Comparison of ENCODE assay signal across 8 cellular contexts in the genomic region with DNA sequence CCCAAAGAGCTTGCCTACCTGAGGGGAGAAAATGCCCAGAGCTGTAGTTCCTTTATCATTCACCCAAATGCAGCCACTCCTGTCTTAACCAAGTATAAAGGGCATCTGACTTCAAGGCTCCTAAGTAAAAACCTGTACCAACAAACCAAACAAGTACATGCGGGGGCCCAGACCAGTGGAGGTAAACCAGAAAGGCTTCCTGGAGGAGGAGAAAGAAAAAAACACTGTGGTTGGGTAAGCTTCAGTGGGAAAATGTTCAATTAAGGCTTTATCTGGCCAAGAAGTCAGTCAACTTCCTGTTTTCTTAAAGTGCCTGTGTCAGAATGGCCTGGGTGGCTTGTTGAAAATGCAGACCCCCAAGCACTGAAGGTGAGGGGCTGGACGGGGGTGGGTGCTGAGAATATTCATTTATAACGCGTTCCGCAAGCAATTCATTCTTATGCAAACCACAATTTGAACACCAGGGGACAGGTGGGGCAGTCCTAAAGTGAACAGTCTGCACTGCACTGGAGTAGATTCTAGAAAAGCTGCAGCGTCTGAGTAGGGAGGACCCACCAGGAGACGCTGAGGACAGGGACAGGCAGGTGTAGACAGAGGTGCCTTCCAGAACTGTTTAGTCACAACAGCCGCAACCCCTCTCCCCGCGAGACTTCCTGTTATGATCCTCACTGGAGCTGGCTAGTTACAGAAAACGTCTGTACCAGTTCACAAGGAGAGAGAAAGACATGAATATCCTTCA.
DNase-seq lines count a peak whose midpoint lies in the region; ATAC-seq, FAIRE-seq and TF ChIP-seq lines count a peak whose summit lies in the region.

No MANE protein-coding gene starts in this region.

- intact Hi-C loops in natural killer cell (cut with micrococcal nuclease), result no loop called here

- no peak overlapping the region for H3K27ac Mint-ChIP-seq in natural killer cell

- no peak for TF ChIP-seq POLR2A in H54 (IDR thresholded peaks at IDR 0.05; ENCODE audit: low read depth, low read length)

- TF ChIP-seq CTCF in AG10803 (conservative IDR thresholded peaks at IDR 0.05; ENCODE audit: low read length) (0 out of 2 replicates have a peak, but pooled peaks have one; percentile 7), fibroblast of villous mesenchyme (IDR thresholded peaks at IDR 0.05; ENCODE audit: insufficient read depth, low read depth, low read length) (no peak), natural killer cell (IDR thresholded peaks at IDR 0.05) (no peak)

- peaks cover 30 to 34% of the 10 kb centered on the region in 2 donors for H3K27me3 Mint-ChIP-seq in natural killer cell (ENCODE audit: low read depth in 2 of 2)

- ATAC-seq in HG03095 (IDR thresholded peaks at IDR 0.05; ENCODE audit: unreplicated experiment) (no peak), natural killer cell (no peak), GM19452 (IDR thresholded peaks at IDR 0.05; ENCODE audit: unreplicated experiment) (no peak)

- H3K4me3 ChIP-seq in AG10803 (ENCODE audit: low read length) (no peak overlapping the region), fibroblast of villous mesenchyme (ENCODE audit: low read depth, low read length) (no peak overlapping the region)

- H3K4me3 Mint-ChIP-seq in natural killer cell, result no peak overlapping the region

- DNase-seq in AG10803 (ENCODE audit: low read depth), result no peak
- DNase-seq in H54 (ENCODE audit: insufficient read length, low spot score), result peak; percentile 49
- DNase-seq in SK-MEL-5 (ENCODE audit: low read depth, low spot score), result peak; percentile 66
- peak; percentile 46 for DNase-seq in fibroblast of villous mesenchyme (ENCODE audit: low read depth)
- DNase-seq in natural killer cell, result no peak
- DNase-seq in activated CD4-positive, CD25-positive, alpha-beta regulatory T cell treated with anti-CD3 and anti-CD28 coated beads, Interleukin-2, amount 50 U/mL, for 72 hours, result no peak

- peaks cover 6 to 16% of the 10 kb centered on the region in 2 donors for H3K4me1 Mint-ChIP-seq in natural killer cell

- H3K36me3 Mint-ChIP-seq in natural killer cell, result no peaks in the 10 kb centered on the region

- in situ Hi-C loops in SK-MEL-5 (cut with HindIII; ENCODE audit: low pct_unique_long_range_greater_than_20kb, low sequenced_read_pairs), result no loop called here

- H3K9me3 Mint-ChIP-seq in natural killer cell, result no peaks in the 10 kb centered on the region

- FAIRE-seq in H54 (lab: Jason Lieb, UNC), result no peak

Comparison
In these comparisons a context has a peak if more than half of its experiments do, and no peak if none do; other contexts are left out.
1. DNase-seq: peak in H54 (single experiment), SK-MEL-5 (single experiment) and fibroblast of villous mesenchyme (single experiment); none in AG10803 (single experiment), natural killer cell (single experiment) and activated CD4-positive, CD25-positive, alpha-beta regulatory T cell treated with anti-CD3 and anti-CD28 coated beads, Interleukin-2, amount 50 U/mL, for 72 hours (single experiment).